ENCODE assay signal across 8 cellular contexts in genomic region chr1:21022279-21023040, GRCh38.
DNase-seq lines count a peak whose midpoint lies in the region; ATAC-seq and TF ChIP-seq lines count a peak whose summit lies in the region.

No MANE protein-coding gene starts in this region.

- H3K9ac ChIP-seq in colonic mucosa (ENCODE audit: low read depth in 2 of 2, low read length in 2 of 2): peak overlapping the region in 1 of 2 donors; percentile 58

- peak overlapping the region; percentile 2 for H3K4me3 ChIP-seq in A673 (ENCODE audit: low read depth, low read length, poor library complexity, severe bottlenecking)
- H3K4me3 ChIP-seq in colonic mucosa: no peak overlapping the region
- H3K4me3 ChIP-seq in testis: no peak overlapping the region

- H3K27me3 ChIP-seq in A673 (replicated peaks; ENCODE audit: insufficient read depth, low read depth, low read length, poor library complexity) (no peaks in the 10 kb centered on the region), colonic mucosa (no peaks in the 10 kb centered on the region), testis (no peaks in the 10 kb centered on the region)

- DNase-seq in A673 (ENCODE audit: low spot score) (peak; percentile 89), GM10266 (ENCODE audit: extremely low spot score) (peak; percentile 84), NCI-H1092 treated with DMSO at 0.1 percent for 48 hours (lab: John Stamatoyannopoulos, UW) (peak; percentile 91), SKM-1 (lab: John Stamatoyannopoulos, UW; ENCODE audit: unreplicated experiment) (peak; percentile 51), colonic mucosa (peak; percentile 72), lung microvascular endothelial cell (ENCODE audit: low read depth in 2 of 2) (peak; percentile 99 to 100), testis (peak; percentile 64)

- H3K36me3 ChIP-seq in A673 (ENCODE audit: insufficient read depth, low read length, poor library complexity, severe bottlenecking): no peaks in the 10 kb centered on the region
- H3K36me3 ChIP-seq in colonic mucosa: no peaks in the 10 kb centered on the region
- H3K36me3 ChIP-seq in testis (ENCODE audit: low read depth, missing control alignments): no peaks in the 10 kb centered on the region

- POLR2A ChIA-PET in A673 (lab: Charles Lee; ENCODE audit: low non-redundant PET): interaction anchor here (0.6 kb wide), 1 partner anchor 138 kb away, joined by 3 read pairs; no protein-coding TSS in a partner anchor

- peak; percentile 80 for ATAC-seq in HG02678 (IDR thresholded peaks at IDR 0.05; ENCODE audit: unreplicated experiment)

- intact Hi-C loops in A673 (cut with micrococcal nuclease; ENCODE audit: unreplicated experiment): no loop called here
- intact Hi-C loops in colonic mucosa (cut with DNase I): no loop called here
- intact Hi-C loops in testis (cut with DNase I; ENCODE audit: low total_unique reads): no loop called here

- peaks cover 27% of the 10 kb centered on the region for H3K4me1 ChIP-seq in A673 (ENCODE audit: insufficient read depth, low read length, poor library complexity, severe bottlenecking)
- H3K4me1 ChIP-seq in colonic mucosa: peaks cover 9% of the 10 kb centered on the region
- H3K4me1 ChIP-seq in testis: peaks cover 8% of the 10 kb centered on the region

- H3K9me3 ChIP-seq in A673 (ENCODE audit: low read depth, low read length, poor library complexity, severe bottlenecking): no peaks in the 10 kb centered on the region
- H3K9me3 ChIP-seq in colonic mucosa: no peaks in the 10 kb centered on the region
- no peaks in the 10 kb centered on the region for H3K9me3 ChIP-seq in testis

- BruUV-seq in A673 (replicated peaks; lab: Mats Ljungman, UMichigan): TSS peak; percentile 88

- WGBS in testis, 2 donors: 22 to 32% methylated on average over 6 of the region's 6 CpGs

- TF ChIP-seq CTCF in A673 (conservative IDR thresholded peaks at IDR 0.05; ENCODE audit: low read depth, low read length): no peak
- no peak for TF ChIP-seq CTCF in GM10266 (IDR thresholded peaks at IDR 0.05; ENCODE audit: control insufficient read depth, insufficient read depth, low read depth, missing control alignments)
- no peak for TF ChIP-seq CTCF in colonic mucosa (IDR thresholded peaks at IDR 0.05)
- no peak for TF ChIP-seq CTCF in testis (IDR thresholded peaks at IDR 0.05)

- no peak for TF ChIP-seq POLR2A in testis (IDR thresholded peaks at IDR 0.05)

- CTCF ChIA-PET in A673 (lab: Charles Lee): no interaction called here

- H3K27ac ChIP-seq in A673 (ENCODE audit: low read depth, low read length, poor library complexity, severe bottlenecking) (peak overlapping the region; percentile 82), colonic mucosa (peak overlapping the region; percentile 70), testis (peak overlapping the region; percentile 69 to 72)
